1 cellular context compared by ENCODE assay signal in genomic region chr17:393806-394717, GRCh38.
TF ChIP-seq lines count a peak whose summit lies in the region.

No MANE protein-coding gene starts in this region.

TF ChIP-seq in liver, 16 proteins besides CTCF, POLR2A, EP300 and RAD21 (continued from another document):
- peak; percentile 61 for TF ChIP-seq REST (IDR thresholded peaks at IDR 0.05)
- peak; percentile 96 to 99 for TF ChIP-seq RXRA (IDR thresholded peaks at IDR 0.05)
- peak; percentile 84 for TF ChIP-seq NR2F2 (IDR thresholded peaks at IDR 0.05)
- peak; percentile 78 for TF ChIP-seq ZBTB33 (IDR thresholded peaks at IDR 0.05)
- peak; percentile 57 for TF ChIP-seq FOXA1 (IDR thresholded peaks at IDR 0.05)
- peak; percentile 69 to 85 for TF ChIP-seq HNF4A (conservative IDR thresholded peaks at IDR 0.05)
- TF ChIP-seq FOXA2 (IDR thresholded peaks at IDR 0.05) = peak; percentile 74
- peak in 1 of 2 donors; percentile 21 for TF ChIP-seq EGR1 (IDR thresholded peaks at IDR 0.05; ENCODE audit: low read depth in 2 of 2)
- peak in 1 of 2 donors; percentile 58 for TF ChIP-seq GABPA (IDR thresholded peaks at IDR 0.05 in 1 of 2, conservative IDR thresholded peaks at IDR 0.05 in 1 of 2)
- TF ChIP-seq TAF1 (conservative IDR thresholded peaks at IDR 0.05) = no peak
- TF ChIP-seq JUND (IDR thresholded peaks at IDR 0.05) = peak in 1 of 2 donors; percentile 50
TF ChIP-seq in liver: peak in this region for 13.
